Comparison of ENCODE assay signal across 12 cellular contexts in genomic region chr2:201697899-201698298, GRCh38. TPM values are rescaled to one million over a fixed set of nuclear protein-coding genes. Genes with fewer than 3 reads are reported as not detected.
DNase-seq lines count a peak whose midpoint lies in the region; ATAC-seq and TF ChIP-seq lines count a peak whose summit lies in the region.
"Had no signal": no experiment of that assay in that cellular context is flagged by ENCODE, and none has a peak within 500 bp of the region (broad histone marks: within the 10 kb centered on the region; RNA-seq: fewer than 3 reads in every experiment).

No MANE protein-coding gene starts in this region.

- H3K27me3 ChIP-seq in AG04450 (ENCODE audit: control insufficient read depth, insufficient read depth, low read length) (no peaks in the 10 kb centered on the region), PC-9 (ENCODE audit: insufficient read depth, low read depth) (no peaks in the 10 kb centered on the region)
- H3K27me3 ChIP-seq: BE2C had no signal

- no peak for TF ChIP-seq CTCF in AG04450 (IDR thresholded peaks at IDR 0.05; ENCODE audit: low read depth, low read length)
- TF ChIP-seq CTCF in PC-9 (conservative IDR thresholded peaks at IDR 0.05): no peak
- TF ChIP-seq CTCF in glutamatergic neuron (IDR thresholded peaks at IDR 0.05; ENCODE audit: partially characterized antibody, unreplicated experiment): no peak

- DNase-seq in AG04450 (ENCODE audit: low read depth, low spot score) (peak; percentile 59), PC-9 (peak; percentile 14 to 78), dedifferentiated amniotic fluid mesenchymal stem cell (ENCODE audit: extremely low spot score) (peak; percentile 73), myocyte (ENCODE audit: low read depth) (peak; percentile 45), hypothalamus (lab: John Stamatoyannopoulos, UW) (no peak), glutamatergic neuron (no peak), D341Med (ENCODE audit: low spot score) (no peak)
- DNase-seq: activated CD4-positive, CD25-positive, alpha-beta regulatory T cell; activated effector memory CD4-positive, alpha-beta T cell treated with Interleukin-2 at 50 U/mL for 16 hours; BE2C; NCI-H187 treated with DMSO at 0.1 percent for 48 hours had no signal

- H2AFZ ChIP-seq in PC-9: no peak overlapping the region

- H3K36me3 Mint-ChIP-seq in glutamatergic neuron (ENCODE audit: unreplicated experiment): no peaks in the 10 kb centered on the region

- no peaks in the 10 kb centered on the region for H3K27me3 Mint-ChIP-seq in glutamatergic neuron (ENCODE audit: unreplicated experiment)

- POLR2A ChIA-PET in AG04450 (lab: Yijun Ruan, JAX): interaction anchor here (2.5 kb wide), 1 partner anchor 43 kb away, joined by 10 read pairs; no protein-coding TSS in a partner anchor
- POLR2A ChIA-PET in PC-9 (lab: Charles Lee; ENCODE audit: unreplicated experiment): interaction anchor here (0.6 to 0.7 kb wide), 2 partner anchors 14 to 57 kb away, joined by 8 to 9 read pairs; no protein-coding TSS in a partner anchor

- H3K9me3 Mint-ChIP-seq in glutamatergic neuron (ENCODE audit: unreplicated experiment): no peaks in the 10 kb centered on the region

- H3K4me1 ChIP-seq in PC-9 (replicated peaks; ENCODE audit: insufficient read depth): peaks cover 35% of the 10 kb centered on the region

- H3K4me3 ChIP-seq in AG04450 (ENCODE audit: low read depth, low read length): no peak overlapping the region; the same call in 1 of the 2 replicates
- no peak overlapping the region for H3K4me3 ChIP-seq in PC-9

- BruUV-seq in PC-9 (replicated peaks; lab: Mats Ljungman, UMichigan): no TSS peak

- CTCF ChIA-PET in AG04450 (lab: Charles Lee) (interaction anchor here (1.5 kb wide), 1 partner anchor 461 kb away, joined by 3 read pairs; no protein-coding TSS in a partner anchor), PC-9 (lab: Charles Lee) (no interaction called here)

- no peak overlapping the region for H3K27ac Mint-ChIP-seq in glutamatergic neuron (ENCODE audit: unreplicated experiment)

- H3K79me2 ChIP-seq in PC-9 (ENCODE audit: low read depth): no peaks in the 10 kb centered on the region

- intact Hi-C loops in PC-9 (cut with micrococcal nuclease; ENCODE audit: unreplicated experiment): no loop called here

- H3K4me2 ChIP-seq in PC-9: peak overlapping the region; percentile 31

- H3K4me1 Mint-ChIP-seq in glutamatergic neuron (ENCODE audit: low read depth, unreplicated experiment): peaks cover 1% of the 10 kb centered on the region

- H3K27ac ChIP-seq in AG04450 (ENCODE audit: low read depth, low read length): peak overlapping the region; percentile 47
- H3K27ac ChIP-seq in PC-9: peak overlapping the region; percentile 46

- H3K9me3 ChIP-seq in AG04450 (ENCODE audit: control insufficient read depth, insufficient read depth, low read length) (no peaks in the 10 kb centered on the region), PC-9 (ENCODE audit: insufficient read depth, low read depth) (no peaks in the 10 kb centered on the region)
- H3K9me3 ChIP-seq: BE2C had no signal

- H4K20me1 ChIP-seq in PC-9 (ENCODE audit: insufficient read depth): no peaks in the 10 kb centered on the region

- H3K9me2 ChIP-seq in PC-9 (ENCODE audit: insufficient read depth): no peaks in the 10 kb centered on the region

- H3K4me3 Mint-ChIP-seq in glutamatergic neuron (ENCODE audit: unreplicated experiment): no peak overlapping the region

- H3F3A ChIP-seq in PC-9 (ENCODE audit: insufficient read depth, low read depth): peaks cover 20% of the 10 kb centered on the region; the same call in 1 of the 2 replicates

- ATAC-seq in GM21381 (IDR thresholded peaks at IDR 0.05; ENCODE audit: unreplicated experiment): no peak

- 0 out of 2 replicates have a peak, but pooled peaks cover 7% of the 10 kb centered on the region for H3K36me3 ChIP-seq in PC-9 (ENCODE audit: low read depth)
- H3K36me3 ChIP-seq: BE2C had no signal

RNA-seq across cellular contexts. Expression of gene MPP4, which starts 0.5 kb away (rescaled TPM):
- polyA plus RNA-seq in AG04450 (2011; rRNA removed): 8.6 and 9.1 TPM in 2 replicates
- 7.7 and 8.0 TPM in 2 replicates for polyA minus RNA-seq in AG04450 (2011; rRNA and poly(A)+ RNA removed)
- total RNA-seq in PC-9 (2021): not detected in 2 replicates
- total RNA-seq in myocyte: 3.9 and 10.8 TPM in 2 replicates
- 0.64 TPM for polyA plus RNA-seq in myocyte (2012)
- total RNA-seq in glutamatergic neuron (ENCODE audit: unreplicated experiment): 0.25 TPM

RNA-seq across cellular contexts. Expression of gene TMEM237, which starts 54.6 kb away (rescaled TPM):
- 45.0 and 51.5 TPM in 2 replicates for polyA plus RNA-seq in AG04450 (2011; rRNA removed)
- polyA minus RNA-seq in AG04450 (2011; rRNA and poly(A)+ RNA removed): 23.3 and 28.7 TPM in 2 replicates
- total RNA-seq in PC-9 (2021) (21.6 and 24.5 TPM in 2 replicates), myocyte (32.6 and 37.6 TPM in 2 replicates), glutamatergic neuron (ENCODE audit: unreplicated experiment) (68.8 TPM)
- polyA plus RNA-seq in myocyte (2012): 21.2 TPM

Comparison
In these comparisons a context has a peak if more than half of its experiments do, and no peak if none do; other contexts are left out.
1. DNase-seq: peak in AG04450 (single experiment), PC-9 (2 of 2), dedifferentiated amniotic fluid mesenchymal stem cell (single experiment) and myocyte (single experiment); none in hypothalamus (0 of 51), glutamatergic neuron (single experiment) and D341Med (single experiment).